In the genomic region with DNA sequence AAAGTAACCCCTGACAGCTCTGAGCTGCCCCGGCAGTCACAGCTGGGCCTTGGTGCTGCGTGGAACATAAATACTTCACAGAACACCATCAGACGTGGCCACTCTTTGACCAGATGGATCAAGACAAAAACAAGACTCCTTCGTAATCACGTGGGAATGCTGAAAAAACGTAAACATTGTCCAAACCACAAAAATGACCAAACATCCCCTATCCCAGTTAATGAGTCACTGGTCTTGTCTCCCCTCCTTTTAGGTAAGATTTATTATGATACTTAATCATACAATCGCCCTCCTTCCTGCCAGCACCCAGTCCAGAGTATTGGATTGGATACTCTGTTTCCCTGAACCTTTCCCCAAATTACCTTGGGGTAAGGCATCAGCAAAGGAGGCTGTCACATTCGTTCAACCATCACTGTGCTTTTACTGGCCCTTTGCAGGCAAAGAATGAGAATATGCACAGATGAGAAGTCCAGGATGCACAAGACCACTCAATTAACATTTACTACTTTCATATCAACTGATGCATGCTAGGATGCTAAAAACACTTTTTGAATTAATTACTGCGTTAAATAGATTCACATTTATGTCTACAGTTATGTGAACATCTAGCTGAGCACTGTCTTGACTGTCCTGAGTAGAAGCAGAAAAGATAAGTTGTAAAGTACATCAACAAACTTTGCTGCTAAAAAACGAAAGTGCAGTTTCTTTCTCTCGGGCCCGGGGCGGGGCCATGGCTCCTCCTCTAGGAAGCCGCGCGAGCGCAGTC, we compare ENCODE assay signal across 8 cellular contexts. TPM values are rescaled to one million over a fixed set of nuclear protein-coding genes. Genes with fewer than 3 reads are reported as not detected.
DNase-seq lines count a peak whose midpoint lies in the region; ATAC-seq and TF ChIP-seq lines count a peak whose summit lies in the region.

No MANE protein-coding gene starts in this region.

- peaks cover 0 to 13% (median 0%) of the 10 kb centered on the region in 3 donors for H3K36me3 Mint-ChIP-seq in naive thymus-derived CD8-positive, alpha-beta T cell

- H3K9me3 ChIP-seq in heart right ventricle = no peaks in the 10 kb centered on the region

- TF ChIP-seq CTCF in heart right ventricle (IDR thresholded peaks at IDR 0.05) (no peak), coronary artery (IDR thresholded peaks at IDR 0.05) (no peak)

- H3K27me3 ChIP-seq in heart right ventricle = peaks cover 0 to 42% (median 0%) of the 10 kb centered on the region in 7 donors

- intact Hi-C loops in heart right ventricle (cut with DNase I) (loop anchor here in 4 of 10 donors (5.0 to 10.0 kb wide), 3 partner anchors 80 to 372 kb away; a partner anchor contains a TSS), left cardiac atrium (cut with DNase I) (loop anchor here in 1 of 2 donors (10.0 kb wide), 1 partner anchor 382 kb away; no protein-coding TSS in a partner anchor)

- no peaks in the 10 kb centered on the region for H3K27me3 Mint-ChIP-seq in naive thymus-derived CD8-positive, alpha-beta T cell

- ATAC-seq in heart right ventricle (no peak), left cardiac atrium (no peak)
- no peak for ATAC-seq in naive thymus-derived CD8-positive, alpha-beta T cell

- H3K4me1 ChIP-seq in heart right ventricle = peaks cover 0 to 31% (median 12%) of the 10 kb centered on the region in 9 donors

- POLR2A ChIA-PET in naive thymus-derived CD8-positive, alpha-beta T cell (lab: Charles Lee) = interaction anchor here (1.3 to 2.0 kb wide), 5 partner anchors 36 to 565 kb away, joined by 4 to 19 read pairs (median 8); a partner anchor contains a TSS

- H3K4me3 Mint-ChIP-seq in naive thymus-derived CD8-positive, alpha-beta T cell = peak overlapping the region; percentile 85 to 98 (median 92)

- DNase-seq in heart right ventricle (no peak), left cardiac atrium (no peak), NCI-H226 (peak; percentile 50), coronary artery (ENCODE audit: low spot score) (no peak), NCI-H2081 (lab: John Stamatoyannopoulos, UW) (no peak), NCI-H1092 (lab: John Stamatoyannopoulos, UW) (no peak), NCI-H82 treated with DMSO at 0.1 percent for 48 hours (lab: John Stamatoyannopoulos, UW; ENCODE audit: unreplicated experiment) (no peak)
- no peak for DNase-seq in naive thymus-derived CD8-positive, alpha-beta T cell

- peaks cover 0 to 18% (median 0%) of the 10 kb centered on the region in 9 donors for H3K36me3 ChIP-seq in heart right ventricle

- peaks cover 0 to 21% (median 16%) of the 10 kb centered on the region in 4 donors for H3K4me1 Mint-ChIP-seq in naive thymus-derived CD8-positive, alpha-beta T cell

- H3K27ac ChIP-seq in heart right ventricle (peak overlapping the region in 9 of 10 donors; percentile 82 to 96 (median 94)), coronary artery (peak overlapping the region; percentile 86 to 89)

- peak overlapping the region; percentile 6 to 73 (median 66) for H3K4me3 ChIP-seq in heart right ventricle
- peak overlapping the region; percentile 89 for H3K4me3 ChIP-seq in coronary artery

- 22 to 34% methylated on average over 17 of the region's 17 CpGs for WGBS in heart right ventricle, 2 donors

- no peaks in the 10 kb centered on the region for H3K9me3 Mint-ChIP-seq in naive thymus-derived CD8-positive, alpha-beta T cell

- H3K27ac Mint-ChIP-seq in naive thymus-derived CD8-positive, alpha-beta T cell = peak overlapping the region; percentile 92 to 99 (median 98)

RNA-seq across cellular contexts. Expression of a gene that starts 0.5 kb away (rescaled TPM):
- total RNA-seq in heart right ventricle = 1 to 10 TPM; 3.3 to 7.2 (median 4.6) TPM
- 1 to 10 TPM in 1 of 2 donors, under 1 TPM in 1; 0.59 to 3.1 TPM for polyA plus RNA-seq in heart right ventricle
- total RNA-seq in left cardiac atrium = 1 to 10 TPM; 2.9 to 5.4 TPM
- total RNA-seq in naive thymus-derived CD8-positive, alpha-beta T cell = 10 to 100 TPM; 13.7 to 14.5 TPM
- 10 to 100 TPM in 1 of 3 donors, 1 to 10 TPM in 2; 6.2 to 11.5 (median 8.7) TPM for polyA plus RNA-seq in naive thymus-derived CD8-positive, alpha-beta T cell

RNA-seq across cellular contexts. Expression of a gene that starts 36.5 kb away (rescaled TPM):
- total RNA-seq in heart right ventricle = 10 to 100 TPM; 16.9 to 28.9 (median 20.9) TPM
- polyA plus RNA-seq in heart right ventricle = 10 to 100 TPM in 1 of 2 donors, 1 to 10 TPM in 1; 5.1 to 19.6 TPM
- total RNA-seq in left cardiac atrium = 10 to 100 TPM; 21.4 to 25.2 TPM
- total RNA-seq in naive thymus-derived CD8-positive, alpha-beta T cell = 10 to 100 TPM; 13.7 to 14.0 TPM
- polyA plus RNA-seq in naive thymus-derived CD8-positive, alpha-beta T cell = 10 to 100 TPM; 15.6 to 22.1 (median 17.3) TPM
